20 cellular contexts compared by ENCODE assay signal in the genomic region with DNA sequence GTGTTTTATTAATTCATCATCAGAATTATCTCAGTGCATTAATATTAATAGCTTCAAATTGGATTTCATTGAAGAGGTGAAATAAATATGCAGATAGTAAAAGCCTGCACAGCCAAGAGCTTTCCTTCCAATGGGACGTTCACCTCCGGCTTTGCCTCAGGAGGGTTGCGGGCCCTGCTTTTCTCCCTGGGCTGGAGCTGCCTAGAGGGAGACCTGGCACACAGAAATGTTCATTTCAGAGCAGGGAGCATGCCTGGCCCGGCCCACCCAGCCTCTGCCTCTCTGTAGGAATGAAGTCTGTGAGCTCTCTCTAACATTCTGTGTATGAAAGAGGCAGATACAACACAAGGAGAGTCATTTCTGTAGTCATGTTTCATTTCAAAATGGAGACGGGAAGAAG.
DNase-seq lines count a peak whose midpoint lies in the region; ATAC-seq and TF ChIP-seq lines count a peak whose summit lies in the region.
"Had no signal": no experiment of that assay in that cellular context is flagged by ENCODE, and none has a peak within 500 bp of the region (broad histone marks: within the 10 kb centered on the region; RNA-seq: fewer than 3 reads in every experiment).

No MANE protein-coding gene starts in this region.

- H3K27me3 ChIP-seq in esophagus muscularis mucosa (no peaks in the 10 kb centered on the region), transverse colon (no peaks in the 10 kb centered on the region)
- H3K27me3 ChIP-seq: BE2C, BLaER1 had no signal

- H3K4me1 ChIP-seq in esophagus muscularis mucosa (no peaks in the 10 kb centered on the region), transverse colon (no peaks in the 10 kb centered on the region)
- H3K4me1 ChIP-seq: BE2C, Caco-2 had no signal

- H3K4me3 ChIP-seq in esophagus muscularis mucosa (no peak overlapping the region), transverse colon (no peak overlapping the region)
- H3K4me3 ChIP-seq: BLaER1, GM12878 had no signal

- WGBS in esophagus muscularis mucosa: 73% methylated on average over 5 of the region's 5 CpGs
- WGBS in transverse colon (ENCODE audit: low coverage in 1 of 2), 2 donors: 64 to 79% methylated on average over 1 to 5 of the region's 5 CpGs

- in situ Hi-C loops in transverse colon (cut with MboI; ENCODE audit: low pct_ligation_motif_present in 1 of 4, low pct_unique_long_range_greater_than_20kb in 1 of 4, low sequenced_read_pairs in 3 of 4): no loop called here

- TF ChIP-seq POLR2A in esophagus muscularis mucosa (IDR thresholded peaks at IDR 0.05; ENCODE audit: low read depth) (no peak), transverse colon (IDR thresholded peaks at IDR 0.05) (no peak)

- H3K9me3 ChIP-seq in esophagus muscularis mucosa (no peaks in the 10 kb centered on the region), transverse colon (no peaks in the 10 kb centered on the region)
- H3K9me3 ChIP-seq: BE2C, Caco-2 had no signal

- ATAC-seq in GM21723 (IDR thresholded peaks at IDR 0.05; ENCODE audit: unreplicated experiment) (no peak), SK-N-SH treated with all-trans-retinoic acid at 6 μM for 48 hours (no peak)
- ATAC-seq: CD8-positive, alpha-beta T cell; GM12878 had no signal

- intact Hi-C loops in esophagus muscularis mucosa (cut with DNase I): no loop called here
- intact Hi-C loops in transverse colon (cut with DNase I; ENCODE audit: low total_unique reads): no loop called here

- no peak overlapping the region for H3K27ac ChIP-seq in esophagus muscularis mucosa (replicated peaks in 1 of 4)
- H3K27ac ChIP-seq in transverse colon: no peak overlapping the region
- H3K27ac ChIP-seq: BLaER1 had no signal

- TF ChIP-seq EP300 in esophagus muscularis mucosa (IDR thresholded peaks at IDR 0.05): no peak
- no peak for TF ChIP-seq EP300 in transverse colon (IDR thresholded peaks at IDR 0.05; ENCODE audit: low read depth)

- H3K36me3 ChIP-seq in esophagus muscularis mucosa (no peaks in the 10 kb centered on the region), transverse colon (no peaks in the 10 kb centered on the region)
- H3K36me3 ChIP-seq: BE2C, BLaER1 had no signal

- TF ChIP-seq CTCF in esophagus muscularis mucosa (IDR thresholded peaks at IDR 0.05) (no peak), transverse colon (IDR thresholded peaks at IDR 0.05) (no peak)

- DNase-seq in NCI-H748 (lab: John Stamatoyannopoulos, UW; ENCODE audit: unreplicated experiment) (peak; percentile 74), NCI-H748 treated with DMSO at 0.1 percent for 48 hours (lab: John Stamatoyannopoulos, UW) (no peak), NCI-H128 (lab: John Stamatoyannopoulos, UW; ENCODE audit: unreplicated experiment) (peak; percentile 75), esophagus muscularis mucosa (ENCODE audit: extremely low spot score) (peak; percentile 84), transverse colon (no peak)
- DNase-seq: 8988T; ACHN; BE2C; C1 segment of cervical spinal cord; Caco-2; Calu3; CD4-positive, alpha-beta T cell; CD8-positive, alpha-beta T cell; DMS79 treated with DMSO at 0.1 percent for 48 hours; EL; GDM1 had no signal

TF ChIP-seq in SK-N-SH treated with all-trans-retinoic acid at 6 μM for 48 hours, 23 proteins besides CTCF, POLR2A, EP300 and RAD21:
- TF ChIP-seq, protein P1, sequence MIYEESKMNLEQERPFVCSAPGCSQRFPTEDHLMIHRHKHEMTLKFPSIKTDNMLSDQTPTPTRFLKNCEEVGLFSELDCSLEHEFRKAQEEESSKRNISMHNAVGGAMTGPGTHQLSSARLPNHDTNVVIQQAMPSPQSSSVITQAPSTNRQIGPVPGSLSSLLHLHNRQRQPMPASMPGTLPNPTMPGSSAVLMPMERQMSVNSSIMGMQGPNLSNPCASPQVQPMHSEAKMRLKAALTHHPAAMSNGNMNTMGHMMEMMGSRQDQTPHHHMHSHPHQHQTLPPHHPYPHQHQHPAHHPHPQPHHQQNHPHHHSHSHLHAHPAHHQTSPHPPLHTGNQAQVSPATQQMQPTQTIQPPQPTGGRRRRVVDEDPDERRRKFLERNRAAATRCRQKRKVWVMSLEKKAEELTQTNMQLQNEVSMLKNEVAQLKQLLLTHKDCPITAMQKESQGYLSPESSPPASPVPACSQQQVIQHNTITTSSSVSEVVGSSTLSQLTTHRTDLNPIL (CRISPR knock-in tag; IDR thresholded peaks at IDR 0.05; ENCODE audit: low read depth): no peak
- no peak for TF ChIP-seq RARB (CRISPR knock-in tag; IDR thresholded peaks at IDR 0.05)
- TF ChIP-seq, protein P2, sequence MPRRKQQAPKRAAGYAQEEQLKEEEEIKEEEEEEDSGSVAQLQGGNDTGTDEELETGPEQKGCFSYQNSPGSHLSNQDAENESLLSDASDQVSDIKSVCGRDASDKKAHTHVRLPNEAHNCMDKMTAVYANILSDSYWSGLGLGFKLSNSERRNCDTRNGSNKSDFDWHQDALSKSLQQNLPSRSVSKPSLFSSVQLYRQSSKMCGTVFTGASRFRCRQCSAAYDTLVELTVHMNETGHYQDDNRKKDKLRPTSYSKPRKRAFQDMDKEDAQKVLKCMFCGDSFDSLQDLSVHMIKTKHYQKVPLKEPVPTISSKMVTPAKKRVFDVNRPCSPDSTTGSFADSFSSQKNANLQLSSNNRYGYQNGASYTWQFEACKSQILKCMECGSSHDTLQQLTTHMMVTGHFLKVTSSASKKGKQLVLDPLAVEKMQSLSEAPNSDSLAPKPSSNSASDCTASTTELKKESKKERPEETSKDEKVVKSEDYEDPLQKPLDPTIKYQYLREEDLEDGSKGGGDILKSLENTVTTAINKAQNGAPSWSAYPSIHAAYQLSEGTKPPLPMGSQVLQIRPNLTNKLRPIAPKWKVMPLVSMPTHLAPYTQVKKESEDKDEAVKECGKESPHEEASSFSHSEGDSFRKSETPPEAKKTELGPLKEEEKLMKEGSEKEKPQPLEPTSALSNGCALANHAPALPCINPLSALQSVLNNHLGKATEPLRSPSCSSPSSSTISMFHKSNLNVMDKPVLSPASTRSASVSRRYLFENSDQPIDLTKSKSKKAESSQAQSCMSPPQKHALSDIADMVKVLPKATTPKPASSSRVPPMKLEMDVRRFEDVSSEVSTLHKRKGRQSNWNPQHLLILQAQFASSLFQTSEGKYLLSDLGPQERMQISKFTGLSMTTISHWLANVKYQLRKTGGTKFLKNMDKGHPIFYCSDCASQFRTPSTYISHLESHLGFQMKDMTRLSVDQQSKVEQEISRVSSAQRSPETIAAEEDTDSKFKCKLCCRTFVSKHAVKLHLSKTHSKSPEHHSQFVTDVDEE (CRISPR knock-in tag; IDR thresholded peaks at IDR 0.05): no peak
- no peak for TF ChIP-seq ZNF70 (CRISPR knock-in tag; IDR thresholded peaks at IDR 0.05)
- no peak for TF ChIP-seq OSR1 (CRISPR knock-in tag; IDR thresholded peaks at IDR 0.05)
- no peak for TF ChIP-seq ZNF8 (CRISPR knock-in tag; IDR thresholded peaks at IDR 0.05)
- TF ChIP-seq ZFP30 (CRISPR knock-in tag; IDR thresholded peaks at IDR 0.05): no peak

Comparison
In these comparisons a context has a peak if more than half of its experiments do, and no peak if none do; other contexts are left out.
1. DNase-seq: peak in NCI-H748 (single experiment), NCI-H128 (single experiment) and esophagus muscularis mucosa (single experiment); none in NCI-H748 treated with DMSO at 0.1 percent for 48 hours (single experiment) and transverse colon (single experiment).